ENCODE assay signal across 8 cellular contexts in genomic region chr4:82431026-82431745, GRCh38. TPM values are rescaled to one million over a fixed set of nuclear protein-coding genes. Genes with fewer than 3 reads are reported as not detected.
DNase-seq lines count a peak whose midpoint lies in the region; ATAC-seq and TF ChIP-seq lines count a peak whose summit lies in the region.

No MANE protein-coding gene starts in this region.

- H3K27me3 ChIP-seq in heart right ventricle, result no peaks in the 10 kb centered on the region

- H3K36me3 Mint-ChIP-seq in glutamatergic neuron (ENCODE audit: unreplicated experiment), result peaks cover 11% of the 10 kb centered on the region

- peaks cover 27% of the 10 kb centered on the region for H3K9me3 Mint-ChIP-seq in glutamatergic neuron (ENCODE audit: unreplicated experiment)

- H3K36me3 ChIP-seq in heart right ventricle, result peaks cover 0 to 42% (median 15%) of the 10 kb centered on the region in 9 donors

- H3K27ac ChIP-seq in heart right ventricle, result peak overlapping the region in 9 of 10 donors; percentile 96 to 99 (median 98)

- peak overlapping the region; percentile 99 for H3K4me3 Mint-ChIP-seq in glutamatergic neuron (ENCODE audit: unreplicated experiment)

- H3K4me1 ChIP-seq in heart right ventricle, result peaks cover 10 to 51% (median 41%) of the 10 kb centered on the region in 9 donors

- WGBS in heart right ventricle, 2 donors, result 6 to 7% methylated on average over 31 of the region's 31 CpGs

- peaks cover 17% of the 10 kb centered on the region for H3K4me1 Mint-ChIP-seq in glutamatergic neuron (ENCODE audit: low read depth, unreplicated experiment)

- DNase-seq in heart right ventricle, result peak in 1 of 2 donors; percentile 16
- DNase-seq in Right ventricle myocardium superior, result no peak
- DNase-seq in NCI-H345 (lab: John Stamatoyannopoulos, UW), result peak; percentile 22
- peak; percentile 15 for DNase-seq in activated gamma-delta T cell treated with Interleukin-2 at 50 U/mL for 16 hours
- peak; percentile 36 for DNase-seq in glutamatergic neuron
- peak; percentile 19 for DNase-seq in renal cortical epithelial cell (ENCODE audit: low read depth)

- ATAC-seq in heart right ventricle (no peak), Right ventricle myocardium superior (ENCODE audit: poor library complexity) (no peak), HG02870 (IDR thresholded peaks at IDR 0.05; ENCODE audit: unreplicated experiment) (no peak), HG03442 (IDR thresholded peaks at IDR 0.05; ENCODE audit: unreplicated experiment) (no peak)

- no peaks in the 10 kb centered on the region for H3K9me3 ChIP-seq in heart right ventricle

- no peak for TF ChIP-seq CTCF in heart right ventricle (IDR thresholded peaks at IDR 0.05)
- peak; percentile 14 for TF ChIP-seq CTCF in glutamatergic neuron (IDR thresholded peaks at IDR 0.05; ENCODE audit: partially characterized antibody, unreplicated experiment)

- peak overlapping the region; percentile 90 for H3K27ac Mint-ChIP-seq in glutamatergic neuron (ENCODE audit: unreplicated experiment)

- H3K4me3 ChIP-seq in heart right ventricle, result peak overlapping the region; percentile 80 to 96 (median 89)

- intact Hi-C loops in heart right ventricle (cut with DNase I) (loop anchor here in 4 of 10 donors (5.0 to 10.0 kb wide), 4 partner anchors 59 to 584 kb away; partner anchors contain the start of genes HNRNPD (in 1 of the 4), LIN54 (in 1 of the 4) and SEC31A (in 1 of the 4)), Right ventricle myocardium superior (cut with DNase I) (loop anchor here (2.0 to 10.0 kb wide), 3 partner anchors 56 to 464 kb away; partner anchors contain the start of gene SEC31A)

- peaks cover 9% of the 10 kb centered on the region for H3K27me3 Mint-ChIP-seq in glutamatergic neuron (ENCODE audit: unreplicated experiment)

RNA-seq across cellular contexts. Expression of gene ENOPH1, which starts 0.8 kb away (rescaled TPM):
- total RNA-seq in heart right ventricle, result 10 to 100 TPM; 13.9 to 18.5 (median 16.3) TPM
- 10 to 100 TPM; 22.6 to 28.1 TPM for polyA plus RNA-seq in heart right ventricle
- 12.8 TPM for total RNA-seq in Right ventricle myocardium superior
- total RNA-seq in glutamatergic neuron (ENCODE audit: unreplicated experiment), result 26.9 TPM
- 53.8 and 62.7 TPM in 2 replicates for total RNA-seq in renal cortical epithelial cell

RNA-seq across cellular contexts. Expression of gene HNRNPDL, which starts 0.9 kb away (rescaled TPM):
- total RNA-seq in heart right ventricle (100 to 1,000 TPM; 129 to 168 (median 148) TPM), Right ventricle myocardium superior (104 TPM), glutamatergic neuron (ENCODE audit: unreplicated experiment) (444 TPM), renal cortical epithelial cell (174 and 185 TPM in 2 replicates)
- 100 to 1,000 TPM; 183 to 184 TPM for polyA plus RNA-seq in heart right ventricle

RNA-seq across cellular contexts. Expression of gene HNRNPD, which starts 57.4 kb away (rescaled TPM):
- total RNA-seq in heart right ventricle (100 to 1,000 TPM; 117 to 144 (median 126) TPM), Right ventricle myocardium superior (110 TPM), glutamatergic neuron (ENCODE audit: unreplicated experiment) (253 TPM), renal cortical epithelial cell (22.2 and 101 TPM in 2 replicates)
- polyA plus RNA-seq in heart right ventricle, result 100 to 1,000 TPM; 102 to 110 TPM
